8 cellular contexts compared by ENCODE assay signal in the genomic region with DNA sequence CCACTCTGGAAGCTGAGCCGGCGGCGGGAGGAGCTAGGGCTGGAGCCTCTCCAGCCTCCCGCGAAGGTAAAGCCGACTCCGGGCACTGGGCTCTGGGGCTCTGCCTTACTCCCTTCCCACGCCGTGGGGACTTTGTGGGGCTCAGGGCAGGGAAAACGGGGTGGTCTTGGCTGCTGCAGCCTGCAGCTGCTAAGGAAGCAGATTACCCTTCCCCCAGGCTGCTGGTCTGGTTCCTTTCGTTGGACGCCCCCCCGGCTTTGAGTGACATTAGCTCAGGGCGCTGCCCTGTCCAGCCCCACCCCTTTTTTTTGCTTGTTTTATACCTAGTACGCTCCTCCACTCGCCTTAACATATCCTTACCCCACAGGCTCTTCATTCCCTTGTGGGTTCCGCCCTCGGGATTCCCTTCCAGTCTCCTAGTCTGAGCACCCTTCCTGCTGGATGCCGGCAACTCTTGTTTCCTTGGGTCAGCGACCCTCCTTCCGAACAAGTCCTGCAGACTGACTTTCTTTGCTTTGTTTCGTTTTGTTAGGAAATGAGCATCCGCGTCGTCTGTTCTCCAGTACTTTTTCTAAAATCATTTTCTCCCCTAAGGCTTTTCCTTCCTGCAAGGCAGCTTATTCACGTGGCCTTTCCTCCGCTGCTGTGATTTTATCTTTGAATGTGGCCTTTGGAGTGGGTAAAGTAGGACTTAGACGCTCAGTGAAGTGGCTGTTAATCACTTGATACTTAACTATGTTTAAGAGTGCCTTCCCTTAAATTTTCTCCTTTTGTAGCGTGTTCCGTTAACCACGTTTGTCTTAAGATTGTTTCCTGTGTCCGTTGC. TPM values are rescaled to one million over a fixed set of nuclear protein-coding genes. Genes with fewer than 3 reads are reported as not detected.
DNase-seq lines count a peak whose midpoint lies in the region; ATAC-seq and TF ChIP-seq lines count a peak whose summit lies in the region.

No MANE protein-coding gene starts in this region.

- H2AFZ ChIP-seq in OCI-LY3 (ENCODE audit: low read depth, low read length) = peak overlapping the region; percentile 49

- H3K27me3 Mint-ChIP-seq in activated naive CD8-positive, alpha-beta T cell = no peaks in the 10 kb centered on the region

- H3K4me2 ChIP-seq in OCI-LY3 (ENCODE audit: low read length) = peak overlapping the region; percentile 93

- intact Hi-C loops in left cardiac atrium (cut with DNase I) (no loop called here), posterior vena cava (cut with DNase I) (no loop called here)

- H3K79me2 ChIP-seq in OCI-LY3 (ENCODE audit: low read length) = peaks cover 35% of the 10 kb centered on the region

- peaks cover 3% of the 10 kb centered on the region for H3K36me3 Mint-ChIP-seq in activated naive CD8-positive, alpha-beta T cell

- DNase-seq in Daoy (ENCODE audit: low read depth) (peak; percentile 78), HS-27A (ENCODE audit: low read depth) (peak; percentile 64), left cardiac atrium (peak; percentile 65), posterior vena cava (ENCODE audit: low spot score) (peak; percentile 84)
- DNase-seq in central memory CD4-positive, alpha-beta T cell = no peak

- H3K4me1 ChIP-seq in OCI-LY3 (ENCODE audit: low read length) = peaks cover 23% of the 10 kb centered on the region

- no peaks in the 10 kb centered on the region for H3K9me3 ChIP-seq in OCI-LY3 (ENCODE audit: insufficient read depth, low read length)

- peaks cover 2% of the 10 kb centered on the region for H3K36me3 ChIP-seq in OCI-LY3 (replicated peaks; ENCODE audit: low read depth, low read length)

- peak overlapping the region; percentile 95 for H3K4me3 ChIP-seq in OCI-LY3 (ENCODE audit: low read length)

- no peaks in the 10 kb centered on the region for H3K27me3 ChIP-seq in OCI-LY3 (ENCODE audit: low read depth, low read length)

- peak overlapping the region; percentile 86 for H3K9ac ChIP-seq in OCI-LY3 (ENCODE audit: low read length)

- ATAC-seq in GM21390 (IDR thresholded peaks at IDR 0.05; ENCODE audit: unreplicated experiment) (peak; percentile 42), left cardiac atrium (peak; percentile 35 to 70)

- H3K4me1 Mint-ChIP-seq in activated naive CD8-positive, alpha-beta T cell (ENCODE audit: low read depth) = peaks cover 28% of the 10 kb centered on the region

- TF ChIP-seq CTCF in OCI-LY3 (IDR thresholded peaks at IDR 0.05; ENCODE audit: low read depth, low read length) = no peak

- H3K27ac ChIP-seq in OCI-LY3 (ENCODE audit: low read length) = peak overlapping the region; percentile 61

- no peaks in the 10 kb centered on the region for H4K20me1 ChIP-seq in OCI-LY3 (ENCODE audit: insufficient read depth, low read length)

- peak overlapping the region; percentile 100 for H3K4me3 Mint-ChIP-seq in activated naive CD8-positive, alpha-beta T cell

- no peaks in the 10 kb centered on the region for H3K9me3 Mint-ChIP-seq in activated naive CD8-positive, alpha-beta T cell (ENCODE audit: low read depth)

- H3K27ac Mint-ChIP-seq in activated naive CD8-positive, alpha-beta T cell = peak overlapping the region; percentile 93

RNA-seq across cellular contexts. Expression of a gene that starts 0.6 kb away (rescaled TPM):
- total RNA-seq in Daoy (2014; rRNA removed; shearing (Covaris generic)) = 29.5 and 31.3 TPM in 2 replicates
- 10 to 100 TPM; 26.4 to 30.7 TPM for total RNA-seq in left cardiac atrium
- 10 to 100 TPM; 53.3 to 58.4 TPM for total RNA-seq in posterior vena cava
